ENCODE assay signal across 22 cellular contexts in genomic region chr2:240906141-240906910, GRCh38. TPM values are rescaled to one million over a fixed set of nuclear protein-coding genes. Genes with fewer than 3 reads are reported as not detected.
DNase-seq lines count a peak whose midpoint lies in the region; ATAC-seq lines count a peak whose summit lies in the region.
"Had no signal": no experiment of that assay in that cellular context is flagged by ENCODE, and none has a peak within 500 bp of the region (broad histone marks: within the 10 kb centered on the region; RNA-seq: fewer than 3 reads in every experiment).

TSS of gene CROCC2 (plus strand) at chr2:240906336. CDS start at chr2:240906514, 178 bp downstream.

- no peak within 1 kb of the TSS for H3K4me3 Mint-ChIP-seq in effector memory CD8-positive, alpha-beta T cell
- H3K4me3 Mint-ChIP-seq: central memory CD8-positive, alpha-beta T cell had no signal

- no peak within 1 kb of the TSS for H3K4me3 ChIP-seq in right cardiac atrium (ENCODE audit: low read length)
- H3K4me3 ChIP-seq: adrenal gland had no signal

- no peak within 1 kb of the TSS for H3K27ac ChIP-seq in right cardiac atrium (ENCODE audit: low read length)
- H3K27ac ChIP-seq: adrenal gland, parathyroid adenoma had no signal

- DNase-seq in Right ventricle myocardium inferior (ENCODE audit: missing footprints), result peak; percentile 9
- no peak for DNase-seq in cardiac septum (ENCODE audit: low spot score)
- peak; percentile 15 for DNase-seq in NCI-H526 treated with DMSO at 0.1 percent for 48 hours (lab: John Stamatoyannopoulos, UW)
- DNase-seq in right cardiac atrium, result peak; percentile 9 to 32 (median 20)
- DNase-seq in retina, result peak; percentile 80
- DNase-seq in effector CD8-positive, alpha-beta T cell (lab: John Stamatoyannopoulos, UW), result no peak
- no peak for DNase-seq in effector memory CD8-positive, alpha-beta T cell
- DNase-seq: activated CD4-positive, alpha-beta T cell treated with anti-CD3 and anti-CD28 coated beads for 48 hours; activated CD8-positive, alpha-beta memory T cell treated with anti-CD3 and anti-CD28 coated beads, Interleukin-2, amount 50 U/mL, for 4 hours; activated effector memory CD4-positive, alpha-beta T cell treated with anti-CD3 and anti-CD28 coated beads, Interleukin-2, amount 50 U/mL, for 16 hours; adrenal gland; Caco-2; KBM-7; NCI-H1048; NCI-H446; OCI-M1; stimulated activated CD4-positive, alpha-beta T cell treated with anti-CD3 and anti-CD28 coated beads, Interleukin-4, amount 100 ng/mL, for 24 hours; stimulated activated CD8-positive, alpha-beta memory T cell treated with anti-CD3 and anti-CD28 coated beads, Interleukin-4, amount 100 ng/mL, for 48 hours had no signal

- H3K9me3 Mint-ChIP-seq in effector memory CD8-positive, alpha-beta T cell, result no peaks in the 10 kb centered on the region
- H3K9me3 Mint-ChIP-seq: central memory CD8-positive, alpha-beta T cell had no signal

- H3K27me3 Mint-ChIP-seq in effector memory CD8-positive, alpha-beta T cell, result peaks cover 21 to 60% of the 10 kb centered on the region in 2 donors

- no peaks in the 10 kb centered on the region for H3K27me3 ChIP-seq in right cardiac atrium (ENCODE audit: control insufficient read depth, insufficient read depth)
- H3K27me3 ChIP-seq: adrenal gland had no signal

- intact Hi-C loops in Right ventricle myocardium inferior (cut with DNase I), result no loop called here
- intact Hi-C loops in cardiac septum (cut with DNase I), result no loop called here
- intact Hi-C loops in right cardiac atrium (cut with DNase I), result no loop called here

- 64% methylated on average over 23 of the region's 23 CpGs for WGBS in right cardiac atrium

- H3K36me3 Mint-ChIP-seq in effector memory CD8-positive, alpha-beta T cell (ENCODE audit: insufficient read depth), result no peaks in the 10 kb centered on the region

- no peak within 1 kb of the TSS for H3K27ac Mint-ChIP-seq in effector memory CD8-positive, alpha-beta T cell

- H3K9me3 ChIP-seq in right cardiac atrium (ENCODE audit: control insufficient read depth, low read length), result no peaks in the 10 kb centered on the region
- H3K9me3 ChIP-seq: adrenal gland, Caco-2 had no signal

- no peaks in the 10 kb centered on the region for H3K4me1 Mint-ChIP-seq in effector memory CD8-positive, alpha-beta T cell (ENCODE audit: low read depth in 2 of 2)
- H3K4me1 Mint-ChIP-seq: central memory CD8-positive, alpha-beta T cell had no signal

- H3K4me1 ChIP-seq in right cardiac atrium (ENCODE audit: control insufficient read depth, insufficient read depth, low read length), result no peaks in the 10 kb centered on the region
- H3K4me1 ChIP-seq: adrenal gland had no signal

- ATAC-seq in Right ventricle myocardium inferior (no peak), right cardiac atrium (no peak), GM19395 (IDR thresholded peaks at IDR 0.05; ENCODE audit: unreplicated experiment) (no peak)
- no peak for ATAC-seq in effector memory CD8-positive, alpha-beta T cell (replicated peaks)

RNA-seq across cellular contexts. Expression of gene CROCC2, which starts in this region (rescaled TPM):
- total RNA-seq in Right ventricle myocardium inferior, result not detected
- not detected for total RNA-seq in cardiac septum
- under 1 TPM in 1 of 4 donors, not detected in 3; 0.03 TPM for total RNA-seq in right cardiac atrium
- polyA plus RNA-seq in right cardiac atrium, result not detected
- total RNA-seq: Caco-2, temporal lobe had no signal

Comparison
In these comparisons a context has a peak if more than half of its experiments do, and no peak if none do; other contexts are left out.
1. Peak in DNase-seq in Right ventricle myocardium inferior; RNA of the gene not detected or under 1 TPM.
2. Peak in DNase-seq in right cardiac atrium; RNA of the gene not detected or under 1 TPM.
3. DNase-seq: peak in NCI-H526 treated with DMSO at 0.1 percent for 48 hours (single experiment) and retina (single experiment); none in cardiac septum (single experiment), effector CD8-positive, alpha-beta T cell (single experiment) and effector memory CD8-positive, alpha-beta T cell (0 of 3).